In the genomic region with DNA sequence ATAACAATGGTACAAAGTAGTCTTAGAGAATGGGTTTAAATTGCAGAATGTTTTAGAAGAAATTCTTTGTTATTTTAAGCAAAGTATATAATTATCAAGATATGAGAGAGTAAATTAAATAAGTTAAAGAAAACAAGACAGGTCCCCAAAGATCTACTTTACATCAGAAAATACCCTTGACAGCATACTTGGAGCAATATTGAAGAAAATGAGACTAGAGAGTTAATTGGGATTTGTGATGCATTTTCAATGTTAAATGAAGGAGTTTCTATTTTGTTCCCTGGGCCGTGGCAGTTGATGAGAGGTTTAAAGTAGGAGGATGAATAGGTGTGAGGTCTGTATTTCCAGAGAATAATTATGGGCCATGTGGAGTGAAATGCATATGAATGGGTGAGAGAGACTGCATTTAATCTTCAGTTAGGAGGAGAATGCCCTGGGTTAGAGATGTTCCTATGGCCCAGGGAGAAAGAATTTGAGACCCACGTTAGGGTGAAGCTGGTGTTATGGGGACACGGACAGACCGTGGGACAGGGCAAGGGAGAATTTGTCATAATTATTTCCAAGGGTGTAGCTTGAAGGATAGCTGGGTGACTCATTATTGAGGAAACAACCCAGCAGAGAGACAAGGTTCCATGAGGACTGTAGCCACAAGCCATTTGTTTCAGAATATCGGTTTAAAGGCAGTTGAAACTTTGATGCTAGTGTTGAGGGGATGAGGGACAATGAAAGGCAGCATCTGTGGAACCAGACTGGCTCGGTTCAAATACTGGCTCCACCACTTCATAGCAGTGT, we compare ENCODE assay signal across 15 cellular contexts. TPM values are rescaled to one million over a fixed set of nuclear protein-coding genes. Genes with fewer than 3 reads are reported as not detected.
DNase-seq lines count a peak whose midpoint lies in the region; ATAC-seq and TF ChIP-seq lines count a peak whose summit lies in the region.
"Had no signal": no experiment of that assay in that cellular context is flagged by ENCODE, and none has a peak within 500 bp of the region (broad histone marks: within the 10 kb centered on the region; RNA-seq: fewer than 3 reads in every experiment).

No MANE protein-coding gene starts in this region.

- no peak overlapping the region for H3K4me3 ChIP-seq in psoas muscle
- H3K4me3 ChIP-seq: esophagus muscularis mucosa, heart right ventricle, uterus had no signal

- intact Hi-C loops in psoas muscle (cut with DNase I), result no loop called here

- WGBS in psoas muscle, 3 donors, result 84 to 94% (median 88%) methylated on average over 6 of the region's 6 CpGs

- DNase-seq in A172 (ENCODE audit: low spot score) (peak; percentile 37), ELR (ENCODE audit: low read depth) (peak; percentile 53), RPMI7951 (ENCODE audit: low read depth) (peak; percentile 70), psoas muscle (no peak)
- no peak for DNase-seq in stimulated activated CD4-positive, alpha-beta T cell treated with anti-CD3 and anti-CD28 coated beads, Interleukin-1b, Interleukin-23, amount 100 ng/mL, for 48 hours
- no peak for DNase-seq in stimulated activated CD4-positive, alpha-beta T cell treated with anti-CD3 and anti-CD28 coated beads, Interleukin-2, amount 100 ng/mL, for 48 hours
- DNase-seq: activated CD8-positive, alpha-beta T cell treated with anti-CD3 and anti-CD28 coated beads for 36 hours; heart right ventricle; NCI-H1930; NCI-H524; posterior cingulate gyrus; uterus had no signal

- no peaks in the 10 kb centered on the region for H3K36me3 ChIP-seq in psoas muscle (ENCODE audit: insufficient read depth in 1 of 2, low read depth in 1 of 2)
- H3K36me3 ChIP-seq: uterus had no signal

- ATAC-seq in esophagus mucosa (peak; percentile 60), GM18868 (IDR thresholded peaks at IDR 0.05; ENCODE audit: unreplicated experiment) (no peak), psoas muscle (no peak)
- ATAC-seq: activated CD8-positive, alpha-beta T cell treated with anti-CD3 and anti-CD28 coated beads for 36 hours; heart right ventricle had no signal

- no peak overlapping the region for H3K27ac ChIP-seq in psoas muscle
- H3K27ac ChIP-seq: esophagus muscularis mucosa, heart right ventricle, uterus had no signal

- TF ChIP-seq CTCF in psoas muscle (IDR thresholded peaks at IDR 0.05), result no peak

- peaks cover 0 to 22% (median 0%) of the 10 kb centered on the region in 3 donors for H3K27me3 ChIP-seq in psoas muscle (ENCODE audit: insufficient read depth in 3 of 3, low read length in 2 of 3)
- H3K27me3 ChIP-seq: esophagus muscularis mucosa, heart right ventricle, uterus had no signal

- H3K4me1 ChIP-seq in psoas muscle, result no peaks in the 10 kb centered on the region
- H3K4me1 ChIP-seq: uterus had no signal

- no peaks in the 10 kb centered on the region for H3K9me3 ChIP-seq in psoas muscle
- H3K9me3 ChIP-seq: esophagus muscularis mucosa, heart right ventricle, uterus had no signal

RNA-seq across cellular contexts. Expression of a gene that starts 22.7 kb away (rescaled TPM):
- total RNA-seq in A172 (2014; rRNA removed; shearing (Covaris generic)), result 22.9 and 31.8 TPM in 2 replicates
- 23.9 and 31.0 TPM in 2 replicates for total RNA-seq in RPMI7951 (2014; rRNA removed; shearing (Covaris generic))
- total RNA-seq in esophagus mucosa (23.6 TPM), psoas muscle (1 to 10 TPM; 2.1 to 7.0 (median 5.2) TPM)
- 1 to 10 TPM; 1.1 to 1.6 (median 1.1) TPM for polyA plus RNA-seq in psoas muscle

Comparison
In these comparisons a context has a peak if more than half of its experiments do, and no peak if none do; other contexts are left out.
1. DNase-seq: peak in A172 (single experiment), ELR (single experiment) and RPMI7951 (single experiment); none in stimulated activated CD4-positive, alpha-beta T cell treated with anti-CD3 and anti-CD28 coated beads, Interleukin-1b, Interleukin-23, amount 100 ng/mL, for 48 hours (single experiment), stimulated activated CD4-positive, alpha-beta T cell treated with anti-CD3 and anti-CD28 coated beads, Interleukin-2, amount 100 ng/mL, for 48 hours (0 of 2) and psoas muscle (0 of 2).